In genomic region chr14:76701436-76701835, GRCh38 we compare ENCODE assay signal across 29 cellular contexts. TPM values are rescaled to one million over a fixed set of nuclear protein-coding genes. Genes with fewer than 3 reads are reported as not detected.
"Had no signal": no experiment of that assay in that cellular context is flagged by ENCODE, and none has a peak within 500 bp of the region (broad histone marks: within the 10 kb centered on the region; RNA-seq: fewer than 3 reads in every experiment).

No MANE protein-coding gene starts in this region.

- H3K36me3 ChIP-seq: adrenal gland, SJSA1 had no signal

- H3K9me3 ChIP-seq: adrenal gland, SJSA1, SK-N-SH had no signal

- ATAC-seq: activated naive CD4-positive, alpha-beta T cell treated with anti-CD3 and anti-CD28 coated beads, Interleukin-2, amount 50 U/mL, for 72 hours; activated T-cell treated with anti-CD3 and anti-CD28 coated beads, Interleukin-2, amount 50 U/mL, for 4 hours; K562; Panc1 had no signal

- H3K9me3 Mint-ChIP-seq: activated CD4-positive, alpha-beta T cell treated with anti-CD3 and anti-CD28 coated beads, Interleukin-2, amount 10 ng/mL, durations not matched to agents 24 days and 14 days; activated naive CD4-positive, alpha-beta T cell treated with anti-CD3 and anti-CD28 coated beads for 36 hours; activated naive CD4-positive, alpha-beta T cell treated with anti-CD3 and anti-CD28 coated beads, Interleukin-2, amount 50 U/mL, for 72 hours; activated T-cell treated with anti-CD3 and anti-CD28 coated beads, Interleukin-2, amount 50 U/mL, for 4 hours; activated T-helper 1 cell treated with anti-CD3 and anti-CD28 coated beads, Interleukin-12 subunit alpha, Interleukin-12 subunit beta, Interleukin-2, Interleukin-4 antibody, amounts not matched to agents 30 ng/mL and 10 ng/mL and 1 ng/mL, durations not matched to agents 14 hours and 24 hours and 36 hours; brain; T-helper 1 cell treated with Interleukin-12 subunit alpha and Interleukin-12 subunit beta and Interleukin-4 antibody, amounts not matched to agents 30 μg/mL and 1 μg/mL, for 36 hours; T-helper 2 cell treated with Interferon-gamma antibody and Interleukin-4, amounts not matched to agents 5 μg/mL and 100 μg/mL, for 36 hours had no signal

- H3K4me3 ChIP-seq: adrenal gland, K562, SJSA1 had no signal

- H3K36me3 Mint-ChIP-seq: activated naive CD4-positive, alpha-beta T cell treated with anti-CD3 and anti-CD28 coated beads, Interleukin-2, amount 50 U/mL, for 72 hours; brain had no signal

- H3K4me1 ChIP-seq: SJSA1 had no signal

- H3K4me3 Mint-ChIP-seq: activated CD4-positive, alpha-beta T cell treated with anti-CD3 and anti-CD28 coated beads, Interleukin-2, amount 10 ng/mL, durations not matched to agents 24 days and 14 days; activated naive CD4-positive, alpha-beta T cell treated with anti-CD3 and anti-CD28 coated beads for 36 hours; activated T-cell treated with anti-CD3 and anti-CD28 coated beads, Interleukin-2, amount 50 U/mL, for 4 hours; activated T-helper 1 cell treated with anti-CD3 and anti-CD28 coated beads, Interleukin-12 subunit alpha, Interleukin-12 subunit beta, Interleukin-2, Interleukin-4 antibody, amounts not matched to agents 30 ng/mL and 10 ng/mL and 1 ng/mL, durations not matched to agents 14 hours and 24 hours and 36 hours; brain; T-helper 1 cell treated with Interleukin-12 subunit alpha and Interleukin-12 subunit beta and Interleukin-4 antibody, amounts not matched to agents 30 μg/mL and 1 μg/mL, for 36 hours; T-helper 2 cell treated with Interferon-gamma antibody and Interleukin-4, amounts not matched to agents 5 μg/mL and 100 μg/mL, for 36 hours had no signal

- H3K27ac Mint-ChIP-seq: activated CD4-positive, alpha-beta T cell treated with anti-CD3 and anti-CD28 coated beads, Interleukin-2, amount 10 ng/mL, durations not matched to agents 24 days and 14 days; activated naive CD4-positive, alpha-beta T cell treated with anti-CD3 and anti-CD28 coated beads for 36 hours; activated T-helper 1 cell treated with anti-CD3 and anti-CD28 coated beads, Interleukin-12 subunit alpha, Interleukin-12 subunit beta, Interleukin-2, Interleukin-4 antibody, amounts not matched to agents 30 ng/mL and 10 ng/mL and 1 ng/mL, durations not matched to agents 14 hours and 24 hours and 36 hours; brain; T-helper 1 cell treated with Interleukin-12 subunit alpha and Interleukin-12 subunit beta and Interleukin-4 antibody, amounts not matched to agents 30 μg/mL and 1 μg/mL, for 36 hours; T-helper 2 cell treated with Interferon-gamma antibody and Interleukin-4, amounts not matched to agents 5 μg/mL and 100 μg/mL, for 36 hours had no signal

- H3K27ac ChIP-seq: adrenal gland, SJSA1 had no signal

- H3K4me1 Mint-ChIP-seq: activated CD4-positive, alpha-beta T cell treated with anti-CD3 and anti-CD28 coated beads, Interleukin-2, amount 10 ng/mL, durations not matched to agents 24 days and 14 days had no signal

- H3K27me3 ChIP-seq: adrenal gland, SJSA1 had no signal

- DNase-seq: activated CD4-positive, alpha-beta T cell treated with anti-CD3 and anti-CD28 coated beads, Interleukin-2, amount 10 ng/mL, durations not matched to agents 24 days and 14 days; activated CD4-positive, alpha-beta T cell treated with anti-CD3 and anti-CD28 coated beads, Interleukin-2, amount 50 U/mL, for 4 hours; activated CD8-positive, alpha-beta memory T cell treated with anti-CD3 and anti-CD28 coated beads, Interleukin-2, amount 50 U/mL, for 4 hours; activated gamma-delta T cell treated with Interleukin-2 at 50 U/mL for 16 hours; activated naive CD4-positive, alpha-beta T cell treated with anti-CD3 and anti-CD28 coated beads for 36 hours; activated T-cell treated with anti-CD3 and anti-CD28 coated beads for 4 hours; activated T-cell treated with anti-CD3 and anti-CD28 coated beads, Interleukin-2, amount 50 U/mL, for 4 hours; NCI-H1092 treated with DMSO at 0.1 percent for 48 hours; NCI-H1417 treated with DMSO at 0.1 percent for 48 hours; NCI-H187 treated with DMSO at 0.1 percent for 48 hours; NCI-H2081; NCI-H2171 treated with DMSO at 0.1 percent for 48 hours; NCI-H2227 treated with DMSO at 0.1 percent for 48 hours; NCI-H446; NCI-H510A treated with DMSO at 0.1 percent for 48 hours; NCI-H526 treated with DMSO at 0.1 percent for 48 hours; NCI-H82; SHP77 treated with DMSO at 0.1 percent for 48 hours; SK-N-SH had no signal

RNA-seq across cellular contexts. Expression of gene VASH1, which starts 59.8 kb away (rescaled TPM):
- total RNA-seq: bronchial epithelial cell had no signal
